34 cellular contexts compared by ENCODE assay signal in genomic region chr7:117719377-117719776, GRCh38.
"Had no signal": no experiment of that assay in that cellular context is flagged by ENCODE, and none has a peak within 500 bp of the region (broad histone marks: within the 10 kb centered on the region; RNA-seq: fewer than 3 reads in every experiment).

No MANE protein-coding gene starts in this region.

- H2AFZ ChIP-seq: PC-9 had no signal

- H3K4me3 ChIP-seq: MG63, PC-9, SJCRH30, SK-N-MC had no signal

- H3K4me1 ChIP-seq: SJCRH30 had no signal

- DNase-seq: Karpas-422, MG63, NCI-H1048, NCI-H1092 treated with DMSO at 0.1 percent for 48 hours, NCI-H1105 treated with DMSO at 0.1 percent for 48 hours, NCI-H1417, NCI-H1436, NCI-H146, NCI-H1694, NCI-H187, NCI-H1930, NCI-H2029 treated with DMSO at 0.1 percent for 48 hours, NCI-H2081 treated with DMSO at 0.1 percent for 48 hours, NCI-H2107, NCI-H2171, NCI-H226, NCI-H446 treated with DMSO at 0.1 percent for 48 hours, NCI-H510A, NCI-H524, NCI-H526, NCI-H69, NCI-H748 treated with DMSO at 0.1 percent for 48 hours, NCI-H82, PC-9, SHP77, SIG-M5, SJCRH30 had no signal

- H3K4me2 ChIP-seq: KMS-11, PC-9 had no signal

- H3K36me3 ChIP-seq: MG63, SJCRH30 had no signal

- H3K27me3 ChIP-seq: MG63 had no signal

- H3K9me3 ChIP-seq: MG63, SJCRH30 had no signal

- FAIRE-seq: RCC 7860 had no signal

- ATAC-seq: Panc1, Right ventricle myocardium inferior, SK-N-SH treated with all-trans-retinoic acid at 6 μM for 48 hours had no signal

- H3K9ac ChIP-seq: KMS-11 had no signal

- H3K27ac ChIP-seq: KMS-11, PC-9, RWPE1, SJCRH30, SK-N-MC had no signal
